ENCODE assay signal across 1 cellular context in the genomic region with DNA sequence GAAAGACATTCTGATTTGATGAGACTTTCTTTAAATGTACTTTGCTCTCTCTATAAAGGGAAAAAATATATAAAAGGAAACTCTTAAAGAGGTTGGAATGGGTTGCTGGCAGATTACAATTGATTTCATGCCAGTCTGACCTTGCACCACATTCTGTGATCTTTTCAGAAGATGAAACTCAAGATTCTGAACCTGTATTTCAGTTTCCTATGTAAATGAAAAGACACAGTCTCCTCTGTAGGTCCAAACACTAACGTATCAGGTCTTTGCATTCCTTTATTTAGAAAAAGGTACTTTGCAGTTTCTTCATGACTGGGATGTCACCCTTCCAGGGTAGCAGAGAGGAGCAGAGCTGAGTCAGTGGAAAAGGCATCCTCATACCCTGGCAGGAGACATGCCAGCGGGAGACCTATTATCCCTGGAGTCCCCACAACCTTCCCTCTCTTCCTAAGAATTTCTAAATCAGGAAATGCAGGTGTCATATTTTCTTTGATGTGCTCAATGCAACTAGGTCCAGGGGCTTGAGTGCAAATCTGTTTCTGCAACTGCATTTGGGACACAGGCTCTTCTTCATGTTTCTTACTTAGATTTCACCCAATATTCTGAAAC.
TF ChIP-seq lines count a peak whose summit lies in the region.

No MANE protein-coding gene starts in this region.

TF ChIP-seq in IMR-90, 13 proteins besides CTCF, POLR2A, EP300 and RAD21 (continued from another document):
- TF ChIP-seq, protein P1, sequence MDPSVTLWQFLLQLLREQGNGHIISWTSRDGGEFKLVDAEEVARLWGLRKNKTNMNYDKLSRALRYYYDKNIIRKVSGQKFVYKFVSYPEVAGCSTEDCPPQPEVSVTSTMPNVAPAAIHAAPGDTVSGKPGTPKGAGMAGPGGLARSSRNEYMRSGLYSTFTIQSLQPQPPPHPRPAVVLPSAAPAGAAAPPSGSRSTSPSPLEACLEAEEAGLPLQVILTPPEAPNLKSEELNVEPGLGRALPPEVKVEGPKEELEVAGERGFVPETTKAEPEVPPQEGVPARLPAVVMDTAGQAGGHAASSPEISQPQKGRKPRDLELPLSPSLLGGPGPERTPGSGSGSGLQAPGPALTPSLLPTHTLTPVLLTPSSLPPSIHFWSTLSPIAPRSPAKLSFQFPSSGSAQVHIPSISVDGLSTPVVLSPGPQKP (IDR thresholded peaks at IDR 0.05; ENCODE audit: borderline replicate concordance, low read depth, low read length) = no peak
TF ChIP-seq in IMR-90: peak in this region for 0.
